Comparison of ENCODE assay signal across 6 cellular contexts in the genomic region with DNA sequence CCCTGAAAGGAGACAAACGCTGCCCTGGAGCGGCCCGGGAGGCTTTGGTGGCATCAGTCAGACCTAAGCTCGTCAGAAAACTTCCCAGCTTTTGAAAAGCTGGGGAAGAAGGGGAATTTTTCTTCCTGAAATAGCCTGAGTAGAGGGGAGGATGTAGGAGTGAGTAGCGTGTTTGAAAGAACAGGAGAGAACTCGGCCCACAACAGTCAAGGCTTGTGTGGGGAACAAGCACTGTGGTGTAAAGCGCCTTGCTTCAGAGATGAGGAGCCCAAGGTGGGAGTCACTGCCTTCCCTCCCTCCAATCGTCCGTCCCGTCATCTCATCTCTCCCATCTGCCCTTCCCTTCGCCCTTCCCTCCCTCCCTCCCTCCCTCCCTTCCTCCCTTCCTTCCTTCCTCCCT.
"Had no signal": no experiment of that assay in that cellular context is flagged by ENCODE, and none has a peak within 500 bp of the region (broad histone marks: within the 10 kb centered on the region; RNA-seq: fewer than 3 reads in every experiment).

No MANE protein-coding gene starts in this region.

- H3K4me3 ChIP-seq: HAP-1 had no signal

- H3K4me3 Mint-ChIP-seq: HFFc6 had no signal

- H3K36me3 ChIP-seq: HAP-1 had no signal

- H3K9me3 Mint-ChIP-seq: HFFc6, IgD-negative memory B cell had no signal

- DNase-seq: GOT3, H7, HFFc6 had no signal

- H3K27me3 Mint-ChIP-seq: IgD-negative memory B cell had no signal

- ATAC-seq: HCT116 had no signal

- H3K27ac Mint-ChIP-seq: HFFc6 had no signal
